In genomic region chr15:91909111-91909510, GRCh38 we compare ENCODE assay signal across 16 cellular contexts. TPM values are rescaled to one million over a fixed set of nuclear protein-coding genes. Genes with fewer than 3 reads are reported as not detected.
DNase-seq lines count a peak whose midpoint lies in the region; ATAC-seq, FAIRE-seq and TF ChIP-seq lines count a peak whose summit lies in the region.
"Had no signal": no experiment of that assay in that cellular context is flagged by ENCODE, and none has a peak within 500 bp of the region (broad histone marks: within the 10 kb centered on the region; RNA-seq: fewer than 3 reads in every experiment).

No MANE protein-coding gene starts in this region.

- TF ChIP-seq CTCF in cardiac muscle cell (IDR thresholded peaks at IDR 0.05; ENCODE audit: low read depth, low read length) (no peak), K562 (IDR thresholded peaks at IDR 0.05 in 2 of 3, conservative IDR thresholded peaks at IDR 0.05 in 1 of 3; ENCODE audit: insufficient read depth in 2 of 3, low read depth in 1 of 3, low read length in 3 of 3) (no peak), glutamatergic neuron (IDR thresholded peaks at IDR 0.05; ENCODE audit: partially characterized antibody, unreplicated experiment) (no peak)

- no peak for ATAC-seq in right cardiac atrium
- no peak for ATAC-seq in K562

- H3K36me3 Mint-ChIP-seq in glutamatergic neuron (ENCODE audit: unreplicated experiment) = no peaks in the 10 kb centered on the region

- peaks cover 9% of the 10 kb centered on the region for H3K27me3 Mint-ChIP-seq in glutamatergic neuron (ENCODE audit: unreplicated experiment)
- H3K27me3 Mint-ChIP-seq: CD4-positive, alpha-beta memory T cell had no signal

- H2AFZ ChIP-seq in K562 (ENCODE audit: low read depth, low read length) = no peak overlapping the region

- FAIRE-seq in K562 (lab: Jason Lieb, UNC) (no peak), GM12891 (lab: Jason Lieb, UNC) (no peak)
- FAIRE-seq: GM12892, H54 had no signal

- no peaks in the 10 kb centered on the region for H3K9me3 ChIP-seq in cardiac muscle cell (ENCODE audit: low read depth)
- H3K9me3 ChIP-seq in right cardiac atrium (ENCODE audit: control insufficient read depth, low read length) = no peaks in the 10 kb centered on the region
- no peaks in the 10 kb centered on the region for H3K9me3 ChIP-seq in K562 (replicated peaks; ENCODE audit: control insufficient read depth, insufficient read depth, low read depth, low read length)
- H3K9me3 ChIP-seq: HAP-1 had no signal

- peaks cover 36% of the 10 kb centered on the region for H3K4me1 Mint-ChIP-seq in glutamatergic neuron (ENCODE audit: low read depth, unreplicated experiment)

- CTCF ChIA-PET in K562 (lab: Yijun Ruan, JAX; ENCODE audit: low intra/inter-chr PET ratio) = no interaction called here

- peaks cover 10% of the 10 kb centered on the region for H3K9me3 Mint-ChIP-seq in glutamatergic neuron (ENCODE audit: unreplicated experiment)
- H3K9me3 Mint-ChIP-seq: CD4-positive, alpha-beta memory T cell; HFFc6 had no signal

- H3K4me1 ChIP-seq in cardiac muscle cell (ENCODE audit: low read depth) (peaks cover 24% of the 10 kb centered on the region), right cardiac atrium (ENCODE audit: control insufficient read depth, insufficient read depth, low read length) (peaks cover 9% of the 10 kb centered on the region), K562 (replicated peaks in 1 of 2; ENCODE audit: control insufficient read depth in 2 of 2, insufficient read depth in 2 of 2, low read length in 2 of 2) (no peaks in the 10 kb centered on the region)
- H3K4me1 ChIP-seq: HAP-1 had no signal

- no peaks in the 10 kb centered on the region for H3K79me2 ChIP-seq in K562 (ENCODE audit: control insufficient read depth, insufficient read depth, low read length)

- TF ChIP-seq POLR2A in K562 (conservative IDR thresholded peaks at IDR 0.05) (no peak), GM12891 (IDR thresholded peaks at IDR 0.05; ENCODE audit: low read depth, low read length) (no peak)

- H3K9me1 ChIP-seq in K562 (ENCODE audit: control insufficient read depth, insufficient read depth, low read length) = no peaks in the 10 kb centered on the region

- in situ Hi-C loops in K562 (cut with MboI) = no loop called here

- DNase-seq in cardiac muscle cell (ENCODE audit: low read depth in 1 of 2, low spot score in 1 of 2) (no peak), right cardiac atrium (no peak), K562 (ENCODE audit: extremely low read depth in 1 of 4, low spot score in 3 of 4) (no peak), glutamatergic neuron (no peak), GM12891 (ENCODE audit: insufficient read length, low spot score) (no peak), NCI-H446 (lab: John Stamatoyannopoulos, UW) (no peak)
- DNase-seq: C1 segment of cervical spinal cord; Calu3; CD4-positive, alpha-beta memory T cell; COR-L47; GDM1; GOT3 had no signal

- POLR2A ChIA-PET in K562 (lab: Yijun Ruan, JAX) = interaction anchor here (0.7 kb wide), 1 partner anchor 24 kb away, joined by 3 read pairs; no protein-coding TSS in a partner anchor

- no peaks in the 10 kb centered on the region for H3K36me3 ChIP-seq in cardiac muscle cell
- no peaks in the 10 kb centered on the region for H3K36me3 ChIP-seq in K562 (ENCODE audit: control insufficient read depth, insufficient read depth, low read length)
- H3K36me3 ChIP-seq: HAP-1 had no signal

- no peak overlapping the region for H3K4me3 ChIP-seq in cardiac muscle cell
- H3K4me3 ChIP-seq in right cardiac atrium (ENCODE audit: low read length) = no peak overlapping the region
- no peak overlapping the region for H3K4me3 ChIP-seq in K562
- H3K4me3 ChIP-seq: HAP-1 had no signal

- no peak overlapping the region for H3K9ac ChIP-seq in K562 (ENCODE audit: insufficient read depth in 1 of 2, low read depth in 2 of 2, low read length in 2 of 2)

- H3K27ac Mint-ChIP-seq in glutamatergic neuron (ENCODE audit: unreplicated experiment) = peak overlapping the region; percentile 92
- H3K27ac Mint-ChIP-seq: HFFc6 had no signal

- H3K27me3 ChIP-seq in cardiac muscle cell (no peaks in the 10 kb centered on the region), right cardiac atrium (ENCODE audit: control insufficient read depth, insufficient read depth) (no peaks in the 10 kb centered on the region), K562 (ENCODE audit: control insufficient read depth in 2 of 2, insufficient read depth in 2 of 2, low read length in 2 of 2) (peaks cover 0 to 5% of the 10 kb centered on the region in 2 experiments; a peak in 1 of 5 replicates)

- BruUV-seq in K562 (replicated peaks; lab: Mats Ljungman, UMichigan) = no TSS peak

- no peak for TF ChIP-seq RAD21 in K562 (CRISPR knock-in tag; conservative IDR thresholded peaks at IDR 0.05 in 1 of 2, IDR thresholded peaks at IDR 0.05 in 1 of 2)

- no peak for TF ChIP-seq EP300 in K562 (IDR thresholded peaks at IDR 0.05; ENCODE audit: low read length)

- H4K20me1 ChIP-seq in K562 (replicated peaks; ENCODE audit: control insufficient read depth, insufficient read depth, low read length) = no peaks in the 10 kb centered on the region

- H3K27ac ChIP-seq in cardiac muscle cell (peak overlapping the region; percentile 3), right cardiac atrium (ENCODE audit: low read length) (no peak overlapping the region), K562 (ENCODE audit: extremely low read depth, low read depth, low read length) (no peak overlapping the region)

- H3K4me2 ChIP-seq in K562 (ENCODE audit: insufficient read depth, low read length) = no peak overlapping the region

- H3K4me3 Mint-ChIP-seq in glutamatergic neuron (ENCODE audit: unreplicated experiment) = no peak overlapping the region
- H3K4me3 Mint-ChIP-seq: CD4-positive, alpha-beta memory T cell; HFFc6 had no signal

- intact Hi-C loops in right cardiac atrium (cut with DNase I) (no loop called here), K562 (cut with micrococcal nuclease) (no loop called here)

- 98% methylated on average over 2 of the region's 2 CpGs for WGBS in right cardiac atrium
- 0% methylated on average over 2 of the region's 2 CpGs for WGBS in K562 (ENCODE audit: insufficient coverage, low coverage, missing lambda C conversion rate)

TF ChIP-seq in K562, 482 proteins besides CTCF, POLR2A, EP300 and RAD21 (continues in another document):
- TF ChIP-seq FOXM1 (IDR thresholded peaks at IDR 0.05; ENCODE audit: low read depth) (no peak), FOXM1 (CRISPR knock-in tag; IDR thresholded peaks at IDR 0.05; ENCODE audit: low read depth) (no peak), ZKSCAN8 (CRISPR knock-in tag; IDR thresholded peaks at IDR 0.05) (no peak)

TF ChIP-seq in GM12891, 5 proteins besides CTCF, POLR2A, EP300 and RAD21:
- TF ChIP-seq TAF1 (IDR thresholded peaks at IDR 0.05; ENCODE audit: low read depth, low read length) (no peak), POU2F2 (IDR thresholded peaks at IDR 0.05; ENCODE audit: low read depth, low read length) (no peak), PAX5 (IDR thresholded peaks at IDR 0.05; ENCODE audit: insufficient read depth, low read length, severe bottlenecking) (no peak), SPI1 (IDR thresholded peaks at IDR 0.05; ENCODE audit: low read depth, low read length) (no peak), POLR2AphosphoS5 (IDR thresholded peaks at IDR 0.05; ENCODE audit: low read depth, low read length) (no peak)

RNA-seq across cellular contexts. Expression of gene SLCO3A1, which starts 55.6 kb away (rescaled TPM):
- total RNA-seq in cardiac muscle cell (25.2 and 35.5 TPM in 2 replicates), right cardiac atrium (10 to 100 TPM; 37.4 to 52.0 (median 46.2) TPM), K562 (2014; rRNA removed) (0.09 TPM in 1 of 2 replicates, not detected in the other), K562 (2014; rRNA removed; fragmentation: Illumina TruSeq; extraction: Trizol) (not detected in 2 replicates), K562 (2015; rRNA removed; fragmentation: Illumina TruSeq; extraction: Trizol) (not detected in 2 replicates), K562 (2021) (0.25 and 0.84 TPM in 2 replicates), glutamatergic neuron (ENCODE audit: unreplicated experiment) (27.9 TPM)
- polyA plus RNA-seq in cardiac muscle cell (71.9 and 92.3 TPM in 2 replicates), right cardiac atrium (42.1 TPM), K562 (2011; rRNA removed) (0.01 and 0.08 TPM in 2 replicates), K562 (2014; fragmentation: Illumina TruSeq; extraction: Trizol) (0.03 and 0.22 TPM in 2 replicates), K562 (2014; fragmentation: Nextera tagmentation; extraction: Ambion mirVana) (under 1 TPM in 1 of 2 experiments, not detected in 1; 0.01 TPM), K562 (2014; rRNA removed) (0.61 TPM in 1 of 2 replicates, not detected in the other)
- 0.25 TPM in 1 of 2 replicates, not detected in the other for total RNA-seq in K562 (2011; cell fraction: chromatin; rRNA removed; ENCODE audit: low replicate concordance)
- total RNA-seq in K562 (2011; cell fraction: nucleolus; rRNA removed) = 0.33 TPM in 1 of 2 replicates, not detected in the other
- total RNA-seq in K562 (2011; cell fraction: nucleoplasm; rRNA removed) = 0.15 TPM in 1 of 2 replicates, not detected in the other
- 0.10 and 0.34 TPM in 2 replicates for polyA plus RNA-seq in K562 (2011; cell fraction: cytosol; rRNA removed)
- polyA plus RNA-seq in K562 (2011; cell fraction: nucleus; rRNA removed) = 0.04 and 0.09 TPM in 2 replicates
- polyA plus RNA-seq in K562 (2012) = 0.10 and 0.43 TPM in 2 replicates
- polyA minus RNA-seq in K562 (2011; rRNA and poly(A)+ RNA removed) = 0.03 TPM in 1 of 2 replicates, not detected in the other
- 0.36 TPM in 1 of 2 replicates, not detected in the other for polyA minus RNA-seq in K562 (2011; cell fraction: cytosol; rRNA and poly(A)+ RNA removed)
- 0.13 TPM in 1 of 2 replicates, not detected in the other for polyA minus RNA-seq in K562 (2011; cell fraction: nucleus; rRNA and poly(A)+ RNA removed)
- polyA plus RNA-seq in GM12891 (2012; ENCODE audit: low read depth, missing spikeins) = not detected

Comparison
In these comparisons a context has a peak if more than half of its experiments do, and no peak if none do; other contexts are left out.
1. RNA of gene SLCO3A1, which starts 55.6 kb away (total RNA-seq): 37.4 to 52.0 TPM in right cardiac atrium, 25.2 to 35.5 TPM in cardiac muscle cell and 27.9 TPM in glutamatergic neuron (single experiment); 0.09 to 0.84 TPM in K562; every median in the first group is over 10 times any median in the second.